15 cellular contexts compared by ENCODE assay signal in genomic region chr17:40535438-40535837, GRCh38. TPM values are rescaled to one million over a fixed set of nuclear protein-coding genes. Genes with fewer than 3 reads are reported as not detected.
DNase-seq lines count a peak whose midpoint lies in the region; ATAC-seq, FAIRE-seq and TF ChIP-seq lines count a peak whose summit lies in the region.
"Had no signal": no experiment of that assay in that cellular context is flagged by ENCODE, and none has a peak within 500 bp of the region (broad histone marks: within the 10 kb centered on the region; RNA-seq: fewer than 3 reads in every experiment).

No MANE protein-coding gene starts in this region.

- no peak overlapping the region for H2BK15ac ChIP-seq in mesendoderm (replicated peaks; ENCODE audit: low read depth)

- no peak for TF ChIP-seq POLR2A in breast epithelium (IDR thresholded peaks at IDR 0.05)
- TF ChIP-seq POLR2A in transverse colon (IDR thresholded peaks at IDR 0.05) = no peak

- no peak overlapping the region for H2AK5ac ChIP-seq in mesendoderm (ENCODE audit: low read length)

- in situ Hi-C loops in mammary epithelial cell (cut with MboI; ENCODE audit: low sequenced_read_pairs in 2 of 2) = no loop called here
- in situ Hi-C loops in transverse colon (cut with MboI; ENCODE audit: low pct_ligation_motif_present in 1 of 4, low pct_unique_long_range_greater_than_20kb in 1 of 4, low sequenced_read_pairs in 3 of 4) = loop anchor here (10.0 to 25.0 kb wide), 3 partner anchors 98 to 171 kb away; partner anchors contain the start of genes GJD3 (in 2 of the 4) and IGFBP4 (in 2 of the 4)

- H3K79me1 ChIP-seq in mesendoderm (ENCODE audit: low read length) = no peaks in the 10 kb centered on the region

- no peak for TF ChIP-seq CTCF in breast epithelium (IDR thresholded peaks at IDR 0.05)
- no peak for TF ChIP-seq CTCF in mammary epithelial cell (conservative IDR thresholded peaks at IDR 0.05 in 1 of 2, IDR thresholded peaks at IDR 0.05 in 1 of 2; ENCODE audit: extremely low read depth in 1 of 2, insufficient read depth in 1 of 2, low read depth in 1 of 2, low read length in 2 of 2)
- TF ChIP-seq CTCF in transverse colon (IDR thresholded peaks at IDR 0.05) = no peak
- TF ChIP-seq CTCF in pancreas (IDR thresholded peaks at IDR 0.05) = no peak

- H3K36me3 ChIP-seq in breast epithelium = no peaks in the 10 kb centered on the region
- H3K36me3 ChIP-seq in mammary epithelial cell (ENCODE audit: insufficient read depth, low read length) = no peaks in the 10 kb centered on the region
- H3K36me3 ChIP-seq in naive thymus-derived CD4-positive, alpha-beta T cell (ENCODE audit: control insufficient read depth in 2 of 3, insufficient read depth in 3 of 3, low read length in 3 of 3) = no peaks in the 10 kb centered on the region
- no peaks in the 10 kb centered on the region for H3K36me3 ChIP-seq in transverse colon
- no peaks in the 10 kb centered on the region for H3K36me3 ChIP-seq in pancreas
- H3K36me3 ChIP-seq in mesendoderm (ENCODE audit: control insufficient read depth, insufficient read depth, low read length) = no peaks in the 10 kb centered on the region
- H3K36me3 ChIP-seq: neutrophil had no signal

- peaks cover 19% of the 10 kb centered on the region for H3K36me3 Mint-ChIP-seq in activated T-helper 1 cell treated with anti-CD3 and anti-CD28 coated beads, Interleukin-12 subunit alpha, Interleukin-12 subunit beta, Interleukin-2, Interleukin-4 antibody, amounts not matched to agents 30 ng/mL and 10 ng/mL and 1 ng/mL, durations not matched to agents 14 hours and 24 hours and 36 hours (ENCODE audit: low read depth)
- peaks cover 0 to 25% (median 0%) of the 10 kb centered on the region in 5 donors for H3K36me3 Mint-ChIP-seq in naive thymus-derived CD4-positive, alpha-beta T cell

- no peak for ATAC-seq in naive thymus-derived CD4-positive, alpha-beta T cell
- no peak for ATAC-seq in pancreas
- ATAC-seq: activated T-cell treated with anti-CD3 and anti-CD28 coated beads, Interleukin-2, amount 50 U/mL, for 72 hours had no signal

- H3K27ac ChIP-seq in breast epithelium (peak overlapping the region; percentile 96 to 100), mammary epithelial cell (ENCODE audit: insufficient read depth, low read depth, low read length) (no peak overlapping the region), transverse colon (peak overlapping the region; percentile 31 to 92 (median 76)), pancreas (peak overlapping the region in 1 of 4 donors; percentile 65), mesendoderm (ENCODE audit: low read depth, low read length) (no peak overlapping the region)
- no peak overlapping the region for H3K27ac ChIP-seq in naive thymus-derived CD4-positive, alpha-beta T cell (ENCODE audit: low read depth, low read length)
- H3K27ac ChIP-seq: neutrophil had no signal

- intact Hi-C loops in breast epithelium (cut with DNase I; ENCODE audit: low total_unique reads) (no loop called here), mammary epithelial cell (cut with micrococcal nuclease) (no loop called here), transverse colon (cut with DNase I; ENCODE audit: low total_unique reads) (no loop called here), pancreas (cut with DNase I) (no loop called here)
- intact Hi-C loops in activated T-helper 1 cell treated with anti-CD3 and anti-CD28 coated beads, Interleukin-12 subunit alpha, Interleukin-12 subunit beta, Interleukin-2, Interleukin-4 antibody, amounts not matched to agents 30 ng/mL and 10 ng/mL and 1 ng/mL, durations not matched to agents 14 hours and 24 hours and 36 hours (cut with micrococcal nuclease) = loop anchor here (10.0 kb wide), 1 partner anchor 321 kb away; the partner anchor contains the start of gene WIPF2
- intact Hi-C loops in naive thymus-derived CD4-positive, alpha-beta T cell (cut with micrococcal nuclease) = no loop called here

- H3K18ac ChIP-seq in mesendoderm (ENCODE audit: low read length) = no peak overlapping the region

- H4K20me1 ChIP-seq in mammary epithelial cell (ENCODE audit: insufficient read depth, low read length) = no peaks in the 10 kb centered on the region

- dilution Hi-C loops in mammary epithelial cell (cut with HindIII; ENCODE audit: low sequenced_read_pairs) = no loop called here

- POLR2A ChIA-PET in naive thymus-derived CD4-positive, alpha-beta T cell (lab: Charles Lee) = interaction anchor here (1.1 to 45.4 kb wide), 5 partner anchors 10 to 133 kb away, joined by 3 to 1524 read pairs (median 4); partner anchors contain the start of gene CCR7

- TF ChIP-seq EP300 in transverse colon (IDR thresholded peaks at IDR 0.05; ENCODE audit: low read depth) = no peak

- no peak overlapping the region for H3K23ac ChIP-seq in mesendoderm (ENCODE audit: low read length)

- H3K9me3 Mint-ChIP-seq in activated T-helper 1 cell treated with anti-CD3 and anti-CD28 coated beads, Interleukin-12 subunit alpha, Interleukin-12 subunit beta, Interleukin-2, Interleukin-4 antibody, amounts not matched to agents 30 ng/mL and 10 ng/mL and 1 ng/mL, durations not matched to agents 14 hours and 24 hours and 36 hours = no peaks in the 10 kb centered on the region
- H3K9me3 Mint-ChIP-seq in naive thymus-derived CD4-positive, alpha-beta T cell = peaks cover 0 to 8% (median 0%) of the 10 kb centered on the region in 11 donors
- H3K9me3 Mint-ChIP-seq: activated T-cell treated with anti-CD3 and anti-CD28 coated beads, Interleukin-2, amount 50 U/mL, for 72 hours had no signal

- H3K79me2 ChIP-seq in mammary epithelial cell (ENCODE audit: insufficient read depth, low read length) (no peaks in the 10 kb centered on the region), mesendoderm (ENCODE audit: control insufficient read depth, insufficient read depth, low read length) (no peaks in the 10 kb centered on the region)

- H3K9ac ChIP-seq in mammary epithelial cell (ENCODE audit: insufficient read depth, low read length) = no peak overlapping the region
- no peak overlapping the region for H3K9ac ChIP-seq in mesendoderm (ENCODE audit: low read length)

- FAIRE-seq in pancreas (lab: Jason Lieb, UNC) = no peak
- FAIRE-seq: D721Med had no signal

- no peak overlapping the region for H2BK120ac ChIP-seq in mesendoderm (ENCODE audit: low read depth, low read length)

- no peak overlapping the region for H3K56ac ChIP-seq in mesendoderm (ENCODE audit: low read length)

- CTCF ChIA-PET in mammary epithelial cell (lab: Charles Lee; ENCODE audit: low non-redundant PET) = no interaction called here
- CTCF ChIA-PET in naive thymus-derived CD4-positive, alpha-beta T cell (lab: Charles Lee) = interaction anchor here (0.6 to 9.2 kb wide), 16 partner anchors 13 to 173 kb away, joined by 3 to 88 read pairs (median 6); partner anchors contain the start of genes IGFBP4 and TOP2A

- H3K4ac ChIP-seq in mesendoderm (ENCODE audit: low read depth, low read length) = no peak overlapping the region

- H4K8ac ChIP-seq in mesendoderm (ENCODE audit: low read depth, low read length) = no peak overlapping the region

- no peak overlapping the region for H3K4me3 Mint-ChIP-seq in activated T-helper 1 cell treated with anti-CD3 and anti-CD28 coated beads, Interleukin-12 subunit alpha, Interleukin-12 subunit beta, Interleukin-2, Interleukin-4 antibody, amounts not matched to agents 30 ng/mL and 10 ng/mL and 1 ng/mL, durations not matched to agents 14 hours and 24 hours and 36 hours
- H3K4me3 Mint-ChIP-seq in naive thymus-derived CD4-positive, alpha-beta T cell = no peak overlapping the region

- no peak overlapping the region for H4K5ac ChIP-seq in mesendoderm (ENCODE audit: low read length)

- no peaks in the 10 kb centered on the region for H3K27me3 Mint-ChIP-seq in activated T-helper 1 cell treated with anti-CD3 and anti-CD28 coated beads, Interleukin-12 subunit alpha, Interleukin-12 subunit beta, Interleukin-2, Interleukin-4 antibody, amounts not matched to agents 30 ng/mL and 10 ng/mL and 1 ng/mL, durations not matched to agents 14 hours and 24 hours and 36 hours (ENCODE audit: insufficient read depth)
- peaks cover 0 to 3% (median 0%) of the 10 kb centered on the region in 5 donors for H3K27me3 Mint-ChIP-seq in naive thymus-derived CD4-positive, alpha-beta T cell

- peaks cover 94% of the 10 kb centered on the region for H3K4me1 Mint-ChIP-seq in activated T-helper 1 cell treated with anti-CD3 and anti-CD28 coated beads, Interleukin-12 subunit alpha, Interleukin-12 subunit beta, Interleukin-2, Interleukin-4 antibody, amounts not matched to agents 30 ng/mL and 10 ng/mL and 1 ng/mL, durations not matched to agents 14 hours and 24 hours and 36 hours (ENCODE audit: low read depth)
- H3K4me1 Mint-ChIP-seq in naive thymus-derived CD4-positive, alpha-beta T cell = peaks cover 63 to 100% (median 94%) of the 10 kb centered on the region in 7 donors

- DNase-seq in breast epithelium (ENCODE audit: low spot score in 2 of 2) (no peak), mammary epithelial cell (no peak), transverse colon (no peak), pancreas (no peak), midbrain (lab: John Stamatoyannopoulos, UW) (no peak), mesendoderm (no peak)
- no peak for DNase-seq in activated T-helper 1 cell treated with anti-CD3 and anti-CD28 coated beads, Interleukin-12 subunit alpha, Interleukin-12 subunit beta, Interleukin-2, Interleukin-4 antibody, amounts not matched to agents 30 ng/mL and 10 ng/mL and 1 ng/mL, durations not matched to agents 14 hours and 24 hours and 36 hours (ENCODE audit: low spot score)
- DNase-seq in naive thymus-derived CD4-positive, alpha-beta T cell = no peak
- DNase-seq: activated CD4-positive, alpha-beta T cell treated with anti-CD3 and anti-CD28 coated beads for 48 hours; activated T-cell treated with anti-CD3 and anti-CD28 coated beads, Interleukin-2, amount 50 U/mL, for 72 hours; Kasumi-1; NCI-H2171 treated with DMSO at 0.1 percent for 48 hours had no signal

- no peak overlapping the region for H2AFZ ChIP-seq in mammary epithelial cell (ENCODE audit: low read depth, low read length)

- no peaks in the 10 kb centered on the region for H3K9me3 ChIP-seq in breast epithelium
- no peaks in the 10 kb centered on the region for H3K9me3 ChIP-seq in mammary epithelial cell (replicated peaks; ENCODE audit: insufficient read depth, low read length)
- H3K9me3 ChIP-seq in naive thymus-derived CD4-positive, alpha-beta T cell (ENCODE audit: control insufficient read depth in 2 of 3, low read length in 3 of 3) = no peaks in the 10 kb centered on the region
- no peaks in the 10 kb centered on the region for H3K9me3 ChIP-seq in transverse colon
- no peaks in the 10 kb centered on the region for H3K9me3 ChIP-seq in pancreas
- H3K9me3 ChIP-seq: neutrophil had no signal

- H3K4me2 ChIP-seq in mammary epithelial cell (ENCODE audit: insufficient read depth, low read depth, low read length) (no peak overlapping the region), mesendoderm (ENCODE audit: low read length) (no peak overlapping the region)

- peak overlapping the region; percentile 37 for H3K27ac Mint-ChIP-seq in activated T-helper 1 cell treated with anti-CD3 and anti-CD28 coated beads, Interleukin-12 subunit alpha, Interleukin-12 subunit beta, Interleukin-2, Interleukin-4 antibody, amounts not matched to agents 30 ng/mL and 10 ng/mL and 1 ng/mL, durations not matched to agents 14 hours and 24 hours and 36 hours
- peak overlapping the region; percentile 77 to 99 (median 97) for H3K27ac Mint-ChIP-seq in naive thymus-derived CD4-positive, alpha-beta T cell
- H3K27ac Mint-ChIP-seq: activated T-cell treated with anti-CD3 and anti-CD28 coated beads, Interleukin-2, amount 50 U/mL, for 72 hours had no signal

- H3K4me3 ChIP-seq in breast epithelium (no peak overlapping the region), mammary epithelial cell (replicated peaks in 1 of 3; ENCODE audit: insufficient read depth in 1 of 3, low read depth in 2 of 3, low read length in 3 of 3) (no peak overlapping the region), transverse colon (no peak overlapping the region), pancreas (no peak overlapping the region), mesendoderm (ENCODE audit: low read length) (no peak overlapping the region)
- no peak overlapping the region for H3K4me3 ChIP-seq in naive thymus-derived CD4-positive, alpha-beta T cell (ENCODE audit: low read length)

- H3K4me1 ChIP-seq in breast epithelium (peaks cover 25 to 44% of the 10 kb centered on the region in 2 donors), mammary epithelial cell (ENCODE audit: insufficient read depth, low read length) (peaks cover 72% of the 10 kb centered on the region), transverse colon (peaks cover 16 to 50% (median 30%) of the 10 kb centered on the region in 4 donors), pancreas (peaks cover 0 to 5% (median 4%) of the 10 kb centered on the region in 3 donors), mesendoderm (ENCODE audit: control insufficient read depth, low read depth, low read length) (peaks cover 13% of the 10 kb centered on the region)
- peaks cover 68 to 81% of the 10 kb centered on the region in 2 donors for H3K4me1 ChIP-seq in naive thymus-derived CD4-positive, alpha-beta T cell (ENCODE audit: control insufficient read depth in 2 of 2, insufficient read depth in 2 of 2, low read length in 2 of 2)

- H2BK5ac ChIP-seq in mesendoderm (ENCODE audit: low read length) = no peak overlapping the region

- H3K27me3 ChIP-seq in breast epithelium (no peaks in the 10 kb centered on the region), mammary epithelial cell (ENCODE audit: insufficient read depth, low read length) (no peaks in the 10 kb centered on the region), transverse colon (no peaks in the 10 kb centered on the region), pancreas (no peaks in the 10 kb centered on the region), mesendoderm (ENCODE audit: insufficient read depth, low read length, poor library complexity) (no peaks in the 10 kb centered on the region)
- no peaks in the 10 kb centered on the region for H3K27me3 ChIP-seq in naive thymus-derived CD4-positive, alpha-beta T cell (ENCODE audit: control insufficient read depth in 2 of 2, insufficient read depth in 2 of 2, low read length in 2 of 2)

- no TSS peak for BruUV-seq in mammary epithelial cell (replicated peaks; lab: Mats Ljungman, UMichigan)

- WGBS in mammary epithelial cell (ENCODE audit: low coverage, missing lambda C conversion rate) = 75% methylated on average over 4 of the region's 4 CpGs
- 61 to 88% methylated on average over 2 to 4 of the region's 4 CpGs for WGBS in transverse colon (ENCODE audit: low coverage in 1 of 2), 2 donors
- WGBS in pancreas, 2 donors = 70 to 80% methylated on average over 4 of the region's 4 CpGs
- no CpG with 5 or more reads among the region's 4 CpGs for WGBS in mesendoderm (ENCODE audit: extremely low coverage, insufficient coverage, low lambda C conversion rate)

RNA-seq across cellular contexts. Expression of gene CCR7, which starts 29.8 kb away (rescaled TPM):
- total RNA-seq in breast epithelium (1 to 10 TPM in 1 of 3 donors, under 1 TPM in 2; 0.16 to 1.0 (median 0.33) TPM), mammary epithelial cell (under 1 TPM in 1 of 2 donors, not detected in 1; 0.17 TPM), transverse colon (1 to 10 TPM in 2 of 4 donors, under 1 TPM in 1, not detected in 1; 0.14 to 5.4 (median 4.9) TPM), pancreas (under 1 TPM in 3 of 6 donors, not detected in 3; 0.09 to 0.82 (median 0.09) TPM)
- polyA plus RNA-seq in mammary epithelial cell (0.20 TPM), pancreas (under 1 TPM; 0.07 to 0.08 TPM)
- not detected for polyA minus RNA-seq in mammary epithelial cell
- 165 and 166 TPM in 2 replicates for total RNA-seq in activated T-helper 1 cell treated with anti-CD3 and anti-CD28 coated beads, Interleukin-12 subunit alpha, Interleukin-12 subunit beta, Interleukin-2, Interleukin-4 antibody, amounts not matched to agents 30 ng/mL and 10 ng/mL and 1 ng/mL, durations not matched to agents 14 hours and 24 hours and 36 hours
- total RNA-seq in naive thymus-derived CD4-positive, alpha-beta T cell = 100 to 1,000 TPM; 153 to 675 (median 262) TPM
- 1,000 to 10,000 TPM; 1,350 to 2,301 TPM for polyA plus RNA-seq in naive thymus-derived CD4-positive, alpha-beta T cell
- 3.8 TPM for polyA plus RNA-seq in mesendoderm (2013, experiment 1 of 2)
- 3.8 TPM for polyA plus RNA-seq in mesendoderm (2013, experiment 2 of 2)

RNA-seq across cellular contexts. Expression of gene TNS4, which starts 34.0 kb away (rescaled TPM):
- 10 to 100 TPM in 2 of 3 donors, not detected in 1; 30.5 to 52.2 TPM for total RNA-seq in breast epithelium
- 100 to 1,000 TPM; 170 to 608 TPM for total RNA-seq in mammary epithelial cell
- polyA plus RNA-seq in mammary epithelial cell = 120 TPM
- polyA minus RNA-seq in mammary epithelial cell = 1,186 TPM
- 14.5 and 15.5 TPM in 2 replicates for total RNA-seq in activated T-helper 1 cell treated with anti-CD3 and anti-CD28 coated beads, Interleukin-12 subunit alpha, Interleukin-12 subunit beta, Interleukin-2, Interleukin-4 antibody, amounts not matched to agents 30 ng/mL and 10 ng/mL and 1 ng/mL, durations not matched to agents 14 hours and 24 hours and 36 hours
- 10 to 100 TPM in 1 of 5 experiments, 1 to 10 TPM in 2, not detected in 2; 1.2 to 10.3 (median 1.3) TPM for total RNA-seq in naive thymus-derived CD4-positive, alpha-beta T cell
- not detected for polyA plus RNA-seq in naive thymus-derived CD4-positive, alpha-beta T cell
- 1 to 10 TPM in 3 of 4 donors, not detected in 1; 1.2 to 4.2 (median 2.5) TPM for total RNA-seq in transverse colon
- total RNA-seq in pancreas = under 1 TPM in 2 of 6 donors, not detected in 4; 0.16 to 0.24 TPM
- not detected for polyA plus RNA-seq in pancreas
- 5.7 TPM for polyA plus RNA-seq in mesendoderm (2013, experiment 1 of 2)
- polyA plus RNA-seq in mesendoderm (2013, experiment 2 of 2) = 4.9 TPM
- total RNA-seq: subcutaneous adipose tissue had no signal

Comparison
In these comparisons a context has a peak if more than half of its experiments do, and no peak if none do; other contexts are left out.
1. H3K27ac ChIP-seq: peak in breast epithelium (2 of 2) and transverse colon (4 of 4); none in mammary epithelial cell (single experiment), naive thymus-derived CD4-positive, alpha-beta T cell (single experiment) and mesendoderm (single experiment).
2. RNA of gene CCR7, which starts 29.8 kb away (total RNA-seq): 153 to 675 TPM in naive thymus-derived CD4-positive, alpha-beta T cell and 165 to 166 TPM in activated T-helper 1 cell treated with anti-CD3 and anti-CD28 coated beads, Interleukin-12 subunit alpha, Interleukin-12 subunit beta, Interleukin-2, Interleukin-4 antibody, amounts not matched to agents 30 ng/mL and 10 ng/mL and 1 ng/mL, durations not matched to agents 14 hours and 24 hours and 36 hours; 0.14 to 5.4 TPM in transverse colon, 0.16 to 1.0 TPM in breast epithelium, 0.17 TPM in mammary epithelial cell and 0.09 to 0.82 TPM in pancreas; every median in the first group is over 10 times any median in the second.
3. in situ Hi-C loops: an anchor here in transverse colon (10.0 to 25.0 kb wide); none called in mammary epithelial cell.